In the genomic region with DNA sequence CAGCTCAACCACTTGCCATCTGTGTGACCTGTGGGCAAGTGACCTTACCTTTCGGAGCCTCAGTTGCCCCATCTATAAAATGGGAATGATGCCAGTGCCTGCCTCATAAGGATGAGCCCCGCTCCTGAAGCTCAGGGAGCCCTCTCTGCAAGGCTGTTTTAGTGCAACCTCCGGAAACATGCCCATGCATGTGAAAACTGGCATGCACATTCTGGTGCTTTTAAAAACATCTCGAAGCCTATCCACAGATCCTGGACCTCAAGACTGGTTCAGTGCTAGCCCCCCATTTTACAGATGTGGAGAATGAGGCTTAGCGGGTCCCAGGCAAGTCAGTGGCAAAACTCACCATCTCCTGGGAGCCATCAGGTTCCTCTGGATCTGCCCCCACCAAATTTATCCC, we compare ENCODE assay signal across 25 cellular contexts. TPM values are rescaled to one million over a fixed set of nuclear protein-coding genes. Genes with fewer than 3 reads are reported as not detected.
DNase-seq lines count a peak whose midpoint lies in the region; ATAC-seq and TF ChIP-seq lines count a peak whose summit lies in the region.
"Had no signal": no experiment of that assay in that cellular context is flagged by ENCODE, and none has a peak within 500 bp of the region (broad histone marks: within the 10 kb centered on the region; RNA-seq: fewer than 3 reads in every experiment).

No MANE protein-coding gene starts in this region.

- H3K27me3 ChIP-seq in breast epithelium (no peaks in the 10 kb centered on the region), layer of hippocampus (ENCODE audit: control insufficient read depth, insufficient read depth, low read length) (no peaks in the 10 kb centered on the region), tibial nerve (peaks cover 0 to 29% of the 10 kb centered on the region in 2 donors)
- H3K27me3 ChIP-seq: colonic mucosa had no signal

- H3K27ac Mint-ChIP-seq in MCF 10A (ENCODE audit: low read depth, unreplicated experiment): no peak overlapping the region
- no peak overlapping the region for H3K27ac Mint-ChIP-seq in activated CD4-positive, alpha-beta memory T cell treated with anti-CD3 and anti-CD28 coated beads for 36 hours
- H3K27ac Mint-ChIP-seq in stimulated activated naive B cell treated with anti-CD40 and anti-IgM and Interleukin-4, amounts not matched to agents 10 μg/mL and 1 μg/mL and 100 μg/mL, for 72 hours: no peak overlapping the region
- H3K27ac Mint-ChIP-seq: activated T-helper 2 cell treated with anti-CD3 and anti-CD28 coated beads, Interferon-gamma antibody, Interleukin-2, Interleukin-4, amounts not matched to agents 10 μg/mL and 5 μg/mL and 100 μg/mL, durations not matched to agents 14 hours and 24 hours and 36 hours had no signal

- H3K36me3 Mint-ChIP-seq in MCF 10A (ENCODE audit: insufficient read depth, unreplicated experiment): no peaks in the 10 kb centered on the region
- H3K36me3 Mint-ChIP-seq in activated CD4-positive, alpha-beta memory T cell treated with anti-CD3 and anti-CD28 coated beads for 36 hours: no peaks in the 10 kb centered on the region
- no peaks in the 10 kb centered on the region for H3K36me3 Mint-ChIP-seq in stimulated activated naive B cell treated with anti-CD40 and anti-IgM and Interleukin-4, amounts not matched to agents 10 μg/mL and 1 μg/mL and 100 μg/mL, for 72 hours
- H3K36me3 Mint-ChIP-seq: stimulated activated effector memory CD8-positive, alpha-beta T cell treated with anti-CD3 and anti-CD28 coated beads, Interleukin-12 subunit alpha, Interleukin-12 subunit beta, amount 100 ng/mL, for 72 hours had no signal

- H3K4me3 ChIP-seq in breast epithelium: peak overlapping the region in 2 of 3 donors; percentile 48 to 58
- no peak overlapping the region for H3K4me3 ChIP-seq in tibial nerve
- H3K4me3 ChIP-seq: colonic mucosa had no signal

- POLR2A ChIA-PET in MCF 10A (lab: Yijun Ruan, JAX): interaction anchor here (1.0 to 1.3 kb wide), 2 partner anchors 14 to 38 kb away, joined by 5 read pairs; a partner anchor contains a TSS
- POLR2A ChIA-PET in activated CD4-positive, alpha-beta memory T cell treated with anti-CD3 and anti-CD28 coated beads for 36 hours (lab: Charles Lee): interaction anchor here (0.6 kb wide), 1 partner anchor 1198 kb away, joined by 4 read pairs; no protein-coding TSS in a partner anchor
- POLR2A ChIA-PET in GM10248 (lab: Yijun Ruan, JAX): no interaction called here

- TF ChIP-seq CTCF in breast epithelium (IDR thresholded peaks at IDR 0.05) (no peak), MCF 10A (IDR thresholded peaks at IDR 0.05; ENCODE audit: unreplicated experiment) (no peak), tibial nerve (IDR thresholded peaks at IDR 0.05) (no peak), GM10248 (IDR thresholded peaks at IDR 0.05; ENCODE audit: control extremely low read depth, extremely low read depth, low read depth, missing control alignments) (no peak)

- H3K27ac ChIP-seq in breast epithelium: peak overlapping the region; percentile 86 to 89
- peak overlapping the region; percentile 99 for H3K27ac ChIP-seq in caudate nucleus (ENCODE audit: low read depth, low read length)
- peak overlapping the region; percentile 97 for H3K27ac ChIP-seq in layer of hippocampus (ENCODE audit: low read depth, low read length)
- peak overlapping the region in 3 of 4 donors; percentile 73 to 92 (median 90) for H3K27ac ChIP-seq in tibial nerve
- H3K27ac ChIP-seq: brain microvascular endothelial cell, colonic mucosa, epithelial cell of prostate, left ventricle myocardium inferior had no signal

- H3K9me3 ChIP-seq in breast epithelium (no peaks in the 10 kb centered on the region), tibial nerve (no peaks in the 10 kb centered on the region)
- H3K9me3 ChIP-seq: colonic mucosa, left ventricle myocardium inferior had no signal

- H3K9me3 Mint-ChIP-seq in MCF 10A (ENCODE audit: unreplicated experiment): no peaks in the 10 kb centered on the region
- H3K9me3 Mint-ChIP-seq in activated CD4-positive, alpha-beta memory T cell treated with anti-CD3 and anti-CD28 coated beads for 36 hours: no peaks in the 10 kb centered on the region
- H3K9me3 Mint-ChIP-seq in stimulated activated naive B cell treated with anti-CD40 and anti-IgM and Interleukin-4, amounts not matched to agents 10 μg/mL and 1 μg/mL and 100 μg/mL, for 72 hours: no peaks in the 10 kb centered on the region
- H3K9me3 Mint-ChIP-seq: activated T-helper 2 cell treated with anti-CD3 and anti-CD28 coated beads, Interferon-gamma antibody, Interleukin-2, Interleukin-4, amounts not matched to agents 10 μg/mL and 5 μg/mL and 100 μg/mL, durations not matched to agents 14 hours and 24 hours and 36 hours; stimulated activated effector memory CD8-positive, alpha-beta T cell treated with anti-CD3 and anti-CD28 coated beads, Interleukin-12 subunit alpha, Interleukin-12 subunit beta, amount 100 ng/mL, for 72 hours had no signal

- no TSS peak for BruUV-seq in MCF 10A (replicated peaks; lab: Mats Ljungman, UMichigan)

- TF ChIP-seq EP300 in tibial nerve (IDR thresholded peaks at IDR 0.05): no peak

- ATAC-seq in stimulated activated naive B cell treated with anti-CD40 and anti-IgM and Interleukin-4, amounts not matched to agents 10 μg/mL and 1 μg/mL and 100 μg/mL, for 72 hours (replicated peaks): no peak
- ATAC-seq: stimulated activated effector memory CD8-positive, alpha-beta T cell treated with anti-CD3 and anti-CD28 coated beads, Interleukin-12 subunit alpha, Interleukin-12 subunit beta, amount 100 ng/mL, for 72 hours had no signal

- CTCF ChIA-PET in MCF 10A (lab: Yijun Ruan, JAX) (interaction anchor here (0.6 to 1.0 kb wide), 2 partner anchors 28 to 106 kb away, joined by 3 read pairs; no protein-coding TSS in a partner anchor), GM10248 (lab: Yijun Ruan, JAX) (interaction anchor here (1.4 kb wide), 1 partner anchor 18 kb away, joined by 4 read pairs; no protein-coding TSS in a partner anchor)
- CTCF ChIA-PET in activated CD4-positive, alpha-beta memory T cell treated with anti-CD3 and anti-CD28 coated beads for 36 hours (lab: Charles Lee): interaction anchor here (0.7 kb wide), 1 partner anchor 118 kb away, joined by 3 read pairs; no protein-coding TSS in a partner anchor

- H3K4me3 Mint-ChIP-seq in MCF 10A (ENCODE audit: unreplicated experiment): no peak overlapping the region
- H3K4me3 Mint-ChIP-seq in activated CD4-positive, alpha-beta memory T cell treated with anti-CD3 and anti-CD28 coated beads for 36 hours: no peak overlapping the region
- H3K4me3 Mint-ChIP-seq in stimulated activated naive B cell treated with anti-CD40 and anti-IgM and Interleukin-4, amounts not matched to agents 10 μg/mL and 1 μg/mL and 100 μg/mL, for 72 hours: no peak overlapping the region
- H3K4me3 Mint-ChIP-seq: stimulated activated effector memory CD8-positive, alpha-beta T cell treated with anti-CD3 and anti-CD28 coated beads, Interleukin-12 subunit alpha, Interleukin-12 subunit beta, amount 100 ng/mL, for 72 hours had no signal

- DNase-seq in breast epithelium (ENCODE audit: low spot score in 2 of 2) (peak in 1 of 2 donors; percentile 50), MCF 10A (ENCODE audit: unreplicated experiment) (no peak), caudate nucleus (lab: John Stamatoyannopoulos, UW) (peak in 2 of 61 donors; percentile 25 to 26), tibial nerve (ENCODE audit: low spot score in 2 of 2) (no peak), GM10248 (ENCODE audit: extremely low spot score) (no peak)
- no peak for DNase-seq in activated CD4-positive, alpha-beta memory T cell treated with anti-CD3 and anti-CD28 coated beads for 36 hours
- no peak for DNase-seq in stimulated activated naive B cell treated with anti-CD40 and anti-IgM and Interleukin-4, amounts not matched to agents 10 μg/mL and 1 μg/mL and 100 μg/mL, for 72 hours
- DNase-seq: activated CD4-positive, alpha-beta T cell treated with anti-CD3 and anti-CD28 coated beads for 4 hours; activated CD8-positive, alpha-beta memory T cell treated with anti-CD3 and anti-CD28 coated beads for 24 hours; activated naive CD4-positive, alpha-beta T cell treated with anti-CD3 and anti-CD28 coated beads, Interleukin-2, amount 50 U/mL, for 16 hours; activated T-cell treated with anti-CD3 and anti-CD28 coated beads for 4 hours; brain microvascular endothelial cell; colonic mucosa; effector CD8-positive, alpha-beta T cell; left ventricle myocardium inferior; NCI-H1436; NCI-H446; NCI-H748 treated with DMSO at 0.1 percent for 48 hours; stimulated activated CD4-positive, alpha-beta T cell treated with anti-CD3 and anti-CD28 coated beads, Interleukin-15, amount 100 ng/mL, for 24 hours; SW 1271 had no signal

- H3K36me3 ChIP-seq in breast epithelium (no peaks in the 10 kb centered on the region), tibial nerve (no peaks in the 10 kb centered on the region)
- H3K36me3 ChIP-seq: brain microvascular endothelial cell, colonic mucosa, left ventricle myocardium inferior had no signal

- H3K4me1 ChIP-seq in breast epithelium: no peaks in the 10 kb centered on the region
- peaks cover 0 to 47% (median 3%) of the 10 kb centered on the region in 4 donors for H3K4me1 ChIP-seq in tibial nerve
- H3K4me1 ChIP-seq: colonic mucosa, left ventricle myocardium inferior had no signal

- TF ChIP-seq POLR2A in breast epithelium (IDR thresholded peaks at IDR 0.05): no peak
- no peak for TF ChIP-seq POLR2A in tibial nerve (IDR thresholded peaks at IDR 0.05)

- 55 to 71% methylated on average over 5 of the region's 5 CpGs for WGBS in tibial nerve, 2 donors

- H3K27me3 Mint-ChIP-seq in MCF 10A (ENCODE audit: insufficient read depth, unreplicated experiment): peaks cover 17% of the 10 kb centered on the region
- H3K27me3 Mint-ChIP-seq in activated CD4-positive, alpha-beta memory T cell treated with anti-CD3 and anti-CD28 coated beads for 36 hours: peaks cover 19% of the 10 kb centered on the region
- peaks cover 34 to 55% of the 10 kb centered on the region in 2 donors for H3K27me3 Mint-ChIP-seq in stimulated activated naive B cell treated with anti-CD40 and anti-IgM and Interleukin-4, amounts not matched to agents 10 μg/mL and 1 μg/mL and 100 μg/mL, for 72 hours

- intact Hi-C loops in breast epithelium (cut with DNase I; ENCODE audit: low total_unique reads): no loop called here
- intact Hi-C loops in MCF 10A (cut with micrococcal nuclease): no loop called here
- intact Hi-C loops in activated CD4-positive, alpha-beta memory T cell treated with anti-CD3 and anti-CD28 coated beads for 36 hours (cut with micrococcal nuclease): no loop called here

- peaks cover 11% of the 10 kb centered on the region for H3K4me1 Mint-ChIP-seq in MCF 10A (ENCODE audit: insufficient read depth, unreplicated experiment)
- peaks cover 5% of the 10 kb centered on the region for H3K4me1 Mint-ChIP-seq in activated CD4-positive, alpha-beta memory T cell treated with anti-CD3 and anti-CD28 coated beads for 36 hours (ENCODE audit: low read depth)
- H3K4me1 Mint-ChIP-seq in stimulated activated naive B cell treated with anti-CD40 and anti-IgM and Interleukin-4, amounts not matched to agents 10 μg/mL and 1 μg/mL and 100 μg/mL, for 72 hours: peaks cover 13 to 23% of the 10 kb centered on the region in 2 donors

RNA-seq across cellular contexts. Expression of a gene that starts 5.6 kb away (rescaled TPM):
- total RNA-seq in breast epithelium (10 to 100 TPM in 2 of 3 donors, 1 to 10 TPM in 1; 2.1 to 20.8 (median 18.0) TPM), MCF 10A (2022) (3.2 and 3.8 TPM in 2 replicates), tibial nerve (100 to 1,000 TPM in 2 of 4 donors, 10 to 100 TPM in 2; 85.2 to 108 (median 102) TPM)
- total RNA-seq in activated CD4-positive, alpha-beta memory T cell treated with anti-CD3 and anti-CD28 coated beads for 36 hours: under 1 TPM; 0.39 to 0.57 TPM

RNA-seq across cellular contexts. Expression of a gene that starts 14.6 kb away (rescaled TPM):
- total RNA-seq in breast epithelium (10 to 100 TPM; 24.7 to 31.1 (median 28.2) TPM), MCF 10A (2022) (18.6 and 23.3 TPM in 2 replicates), tibial nerve (10 to 100 TPM; 38.1 to 61.1 (median 50.5) TPM)
- 10 to 100 TPM; 11.7 to 12.5 TPM for total RNA-seq in activated CD4-positive, alpha-beta memory T cell treated with anti-CD3 and anti-CD28 coated beads for 36 hours

RNA-seq across cellular contexts. Expression of a gene that starts 22.2 kb away (rescaled TPM):
- total RNA-seq in breast epithelium (1 to 10 TPM in 1 of 3 donors, under 1 TPM in 2; 0.32 to 1.6 (median 0.33) TPM), MCF 10A (2022) (0.28 and 0.88 TPM in 2 replicates), tibial nerve (under 1 TPM; 0.20 to 0.84 (median 0.52) TPM)
- under 1 TPM; 0.39 to 0.59 TPM for total RNA-seq in activated CD4-positive, alpha-beta memory T cell treated with anti-CD3 and anti-CD28 coated beads for 36 hours
- total RNA-seq: A172 had no signal

RNA-seq across cellular contexts. Expression of a gene that starts 35.9 kb away (rescaled TPM):
- total RNA-seq in breast epithelium (10 to 100 TPM; 13.3 to 61.0 (median 21.3) TPM), MCF 10A (2022) (14.0 and 32.2 TPM in 2 replicates), tibial nerve (10 to 100 TPM; 12.9 to 19.7 (median 16.4) TPM)
- total RNA-seq in activated CD4-positive, alpha-beta memory T cell treated with anti-CD3 and anti-CD28 coated beads for 36 hours: 10 to 100 TPM; 14.4 to 15.1 TPM

RNA-seq across cellular contexts. Expression of a gene that starts 37.7 kb away (rescaled TPM):
- total RNA-seq in breast epithelium (10 to 100 TPM; 14.2 to 18.0 (median 14.8) TPM), MCF 10A (2022) (13.2 and 18.4 TPM in 2 replicates), tibial nerve (10 to 100 TPM in 3 of 4 donors, 1 to 10 TPM in 1; 9.9 to 18.8 (median 15.2) TPM)
- 10 to 100 TPM; 12.6 to 14.1 TPM for total RNA-seq in activated CD4-positive, alpha-beta memory T cell treated with anti-CD3 and anti-CD28 coated beads for 36 hours

Comparison
In these comparisons a context has a peak if more than half of its experiments do, and no peak if none do; other contexts are left out.
1. H3K4me3 ChIP-seq: peak in breast epithelium (2 of 3); none in tibial nerve (0 of 4).
2. Peak in every context shown above with its lines, with median percentiles within 50 percentile points of each other: H3K27ac ChIP-seq.